9 cellular contexts compared by ENCODE assay signal in genomic region chr14:68941820-68942219, GRCh38. TPM values are rescaled to one million over a fixed set of nuclear protein-coding genes. Genes with fewer than 3 reads are reported as not detected.
A peak's percentile ranks its signal among the peaks of the same experiment; 100 is the strongest.
DNase-seq lines count a peak whose midpoint lies in the region; ATAC-seq and TF ChIP-seq lines count a peak whose summit lies in the region.
"Had no signal": no experiment of that assay in that cellular context is flagged by ENCODE, and none has a peak within 500 bp of the region (broad histone marks: within the 10 kb centered on the region; RNA-seq: fewer than 3 reads in every experiment).

No MANE protein-coding gene starts in this region.

- CTCF ChIA-PET in WTC11 (lab: Charles Lee) = interaction anchor here (0.6 to 1.7 kb wide), 22 partner anchors 9 to 165 kb away, joined by 3 to 10 read pairs (median 4); no protein-coding TSS in a partner anchor

- peak; percentile 74 for ATAC-seq in WTC11
- peak in 1 of 4 donors; percentile 25 for ATAC-seq in heart left ventricle
- ATAC-seq in GM19324 (IDR thresholded peaks at IDR 0.05; ENCODE audit: low FRiP score, unreplicated experiment) = no peak

- H3F3A ChIP-seq in GM23248 (ENCODE audit: insufficient read depth) = peaks cover 81% of the 10 kb centered on the region
- H3F3A ChIP-seq in smooth muscle cell (ENCODE audit: low read depth) = peaks cover 63% of the 10 kb centered on the region

- TF ChIP-seq POLR2A in heart left ventricle (IDR thresholded peaks at IDR 0.05) = no peak

- POLR2A ChIA-PET in WTC11 (lab: Charles Lee) = interaction anchor here (0.6 to 1.4 kb wide), 4 partner anchors 9 to 38 kb away, joined by 3 to 6 read pairs (median 3); no protein-coding TSS in a partner anchor

- peak overlapping the region; percentile 47 for H3K4me2 ChIP-seq in GM23248 (ENCODE audit: unreplicated experiment)
- H3K4me2 ChIP-seq in smooth muscle cell = peak overlapping the region; percentile 24

- peak overlapping the region; percentile 36 for H3K27ac Mint-ChIP-seq in WTC11
- H3K27ac Mint-ChIP-seq: naive B cell had no signal

- no peak for TF ChIP-seq CTCF in WTC11 (IDR thresholded peaks at IDR 0.05)
- TF ChIP-seq CTCF in heart left ventricle (IDR thresholded peaks at IDR 0.05) = peak in 8 of 12 donors; percentile 27 to 59 (median 39)
- TF ChIP-seq CTCF in smooth muscle cell (IDR thresholded peaks at IDR 0.05; ENCODE audit: borderline replicate concordance, insufficient read depth, poor library complexity, severe bottlenecking) = peak; percentile 43

- H3K9ac ChIP-seq in GM23248 (peak overlapping the region; percentile 40), smooth muscle cell (ENCODE audit: low read depth) (no peak overlapping the region)

- in situ Hi-C loops in GM23248 (cut with MboI) = no loop called here

- no peak overlapping the region for H3K4me3 Mint-ChIP-seq in WTC11
- H3K4me3 Mint-ChIP-seq: naive B cell had no signal

- H3K27ac ChIP-seq in GM23248 (peak overlapping the region; percentile 75), heart left ventricle (peak overlapping the region in 11 of 12 donors; percentile 2 to 98 (median 78)), smooth muscle cell (ENCODE audit: low read depth) (peak overlapping the region; percentile 80)

- H2AFZ ChIP-seq in GM23248 = no peak overlapping the region
- H2AFZ ChIP-seq in smooth muscle cell (ENCODE audit: low read depth) = no peak overlapping the region

- H3K36me3 Mint-ChIP-seq in WTC11 = no peaks in the 10 kb centered on the region
- H3K36me3 Mint-ChIP-seq: naive B cell had no signal

- H3K27me3 Mint-ChIP-seq in WTC11 (ENCODE audit: low read depth) = no peaks in the 10 kb centered on the region

- H3K27me3 ChIP-seq in GM23248 (replicated peaks; ENCODE audit: insufficient read depth) = no peaks in the 10 kb centered on the region
- no peaks in the 10 kb centered on the region for H3K27me3 ChIP-seq in heart left ventricle
- no peaks in the 10 kb centered on the region for H3K27me3 ChIP-seq in smooth muscle cell (ENCODE audit: low read depth)

- DNase-seq in GM23248 = peak; percentile 94
- DNase-seq in WTC11 (ENCODE audit: low spot score) = peak; percentile 78
- peak in 4 of 5 donors; percentile 52 to 73 (median 62) for DNase-seq in heart left ventricle
- DNase-seq in smooth muscle cell (lab: John Stamatoyannopoulos, UW; ENCODE audit: unreplicated experiment) = peak; percentile 21
- DNase-seq in activated naive CD4-positive, alpha-beta T cell treated with Interleukin-2 at 50 U/mL for 16 hours = no peak
- DNase-seq in D341Med (ENCODE audit: low spot score) = no peak
- DNase-seq in NCI-H1694 (lab: John Stamatoyannopoulos, UW) = no peak
- DNase-seq: naive B cell had no signal

- H4K20me1 ChIP-seq in GM23248 (ENCODE audit: insufficient read depth) = peaks cover 16% of the 10 kb centered on the region; the same call in 1 of the 2 replicates
- peaks cover 100% of the 10 kb centered on the region for H4K20me1 ChIP-seq in smooth muscle cell (ENCODE audit: low read depth)

- H3K9me3 Mint-ChIP-seq in WTC11 = no peaks in the 10 kb centered on the region
- H3K9me3 Mint-ChIP-seq: naive B cell had no signal

- no peak overlapping the region for H3K4me3 ChIP-seq in GM23248
- no peak overlapping the region for H3K4me3 ChIP-seq in heart left ventricle
- no peak overlapping the region for H3K4me3 ChIP-seq in smooth muscle cell

- H3K79me2 ChIP-seq in GM23248 (ENCODE audit: insufficient read depth) (peaks cover 97% of the 10 kb centered on the region), smooth muscle cell (ENCODE audit: low read depth) (peaks cover 95% of the 10 kb centered on the region)

- H3K36me3 ChIP-seq in GM23248 (ENCODE audit: low read depth) = no peaks in the 10 kb centered on the region
- no peaks in the 10 kb centered on the region for H3K36me3 ChIP-seq in heart left ventricle
- no peaks in the 10 kb centered on the region for H3K36me3 ChIP-seq in smooth muscle cell (ENCODE audit: low read depth)

- peaks cover 80% of the 10 kb centered on the region for H3K4me1 ChIP-seq in GM23248 (ENCODE audit: insufficient read depth)
- peaks cover 29 to 100% (median 98%) of the 10 kb centered on the region in 12 donors for H3K4me1 ChIP-seq in heart left ventricle
- H3K4me1 ChIP-seq in smooth muscle cell (ENCODE audit: low read depth) = peaks cover 32% of the 10 kb centered on the region

- H3K9me2 ChIP-seq in GM23248 (ENCODE audit: insufficient read depth) = no peaks in the 10 kb centered on the region

- WGBS in GM23248 (ENCODE audit: low coverage in 1 of 2, low lambda C conversion rate in 2 of 2, missing lambda C conversion rate in 2 of 2), 2 experiments = 20 to 32% methylated on average over 5 of the region's 5 CpGs
- WGBS in heart left ventricle, 4 donors = 28 to 35% (median 34%) methylated on average over 5 of the region's 5 CpGs
- 10% methylated on average over 5 of the region's 5 CpGs for whole genome bisulfite sequencing in smooth muscle cell (ENCODE audit: low lambda C conversion rate)

- H3K9me3 ChIP-seq in GM23248 (ENCODE audit: low read depth) (no peaks in the 10 kb centered on the region), heart left ventricle (no peaks in the 10 kb centered on the region), smooth muscle cell (replicated peaks; ENCODE audit: low read depth) (no peaks in the 10 kb centered on the region)

- peaks cover 87% of the 10 kb centered on the region for H3K4me1 Mint-ChIP-seq in WTC11

- intact Hi-C loops in heart left ventricle (cut with DNase I) = loop anchor here in 2 of 10 donors (5.0 kb wide), 1 partner anchor 35 kb away; the partner anchor contains the start of gene ACTN1 (in 2 of the 2)

TF ChIP-seq in WTC11, 78 proteins besides CTCF, POLR2A, EP300 and RAD21 (continues in another document):
- TF ChIP-seq TP53 (CRISPR knock-in tag; IDR thresholded peaks at IDR 0.05) (no peak), NR2C2 (CRISPR knock-in tag; IDR thresholded peaks at IDR 0.05) (no peak), NR1H2 (CRISPR knock-in tag; IDR thresholded peaks at IDR 0.05) (no peak), ZBTB43 (CRISPR knock-in tag; IDR thresholded peaks at IDR 0.05) (no peak), ETV6 (CRISPR knock-in tag; IDR thresholded peaks at IDR 0.05) (0 out of 2 replicates have a peak, but pooled peaks have one; percentile 29), ESRRA (CRISPR knock-in tag; IDR thresholded peaks at IDR 0.05; ENCODE audit: borderline replicate concordance) (no peak), USF2 (CRISPR knock-in tag; IDR thresholded peaks at IDR 0.05) (peak; percentile 61), STAT6 (CRISPR knock-in tag; conservative IDR thresholded peaks at IDR 0.05; ENCODE audit: low read depth) (no peak), TEAD4 (CRISPR knock-in tag; IDR thresholded peaks at IDR 0.05) (no peak), ATF3 (CRISPR knock-in tag; conservative IDR thresholded peaks at IDR 0.05) (peak; percentile 90), CDX4 (CRISPR knock-in tag; IDR thresholded peaks at IDR 0.05; ENCODE audit: borderline replicate concordance) (no peak)

RNA-seq across cellular contexts. Expression of gene ACTN1, which starts 37.3 kb away (rescaled TPM):
- total RNA-seq in GM23248 (2014; rRNA removed; shearing (Covaris generic)) = 403 and 414 TPM in 2 replicates
- 593 and 597 TPM in 2 replicates for polyA plus RNA-seq in GM23248 (2016; fragmentation: Nextera tagmentation; extraction: Ambion mirVana)
- total RNA-seq in WTC11 (2021) = 196 to 198 TPM (median 197 TPM) in 3 replicates
- 100 to 1,000 TPM in 6 of 9 donors, 10 to 100 TPM in 3; 63.6 to 252 (median 110) TPM for total RNA-seq in heart left ventricle
- polyA plus RNA-seq in heart left ventricle = 10 to 100 TPM; 48.4 to 88.2 TPM
- 361 and 422 TPM in 2 replicates for total RNA-seq in smooth muscle cell
- polyA plus RNA-seq in smooth muscle cell = 741 and 806 TPM in 2 replicates

Comparison
In these comparisons a context has a peak if more than half of its experiments do, and no peak if none do; other contexts are left out.
1. DNase-seq: peak in GM23248 (single experiment), WTC11 (single experiment), heart left ventricle (4 of 5) and smooth muscle cell (single experiment); none in activated naive CD4-positive, alpha-beta T cell treated with Interleukin-2 at 50 U/mL for 16 hours (single experiment), D341Med (single experiment) and NCI-H1694 (single experiment).
2. Peak in every context shown above with its lines, with median percentiles within 50 percentile points of each other: H3K27ac ChIP-seq.